In the genomic region with DNA sequence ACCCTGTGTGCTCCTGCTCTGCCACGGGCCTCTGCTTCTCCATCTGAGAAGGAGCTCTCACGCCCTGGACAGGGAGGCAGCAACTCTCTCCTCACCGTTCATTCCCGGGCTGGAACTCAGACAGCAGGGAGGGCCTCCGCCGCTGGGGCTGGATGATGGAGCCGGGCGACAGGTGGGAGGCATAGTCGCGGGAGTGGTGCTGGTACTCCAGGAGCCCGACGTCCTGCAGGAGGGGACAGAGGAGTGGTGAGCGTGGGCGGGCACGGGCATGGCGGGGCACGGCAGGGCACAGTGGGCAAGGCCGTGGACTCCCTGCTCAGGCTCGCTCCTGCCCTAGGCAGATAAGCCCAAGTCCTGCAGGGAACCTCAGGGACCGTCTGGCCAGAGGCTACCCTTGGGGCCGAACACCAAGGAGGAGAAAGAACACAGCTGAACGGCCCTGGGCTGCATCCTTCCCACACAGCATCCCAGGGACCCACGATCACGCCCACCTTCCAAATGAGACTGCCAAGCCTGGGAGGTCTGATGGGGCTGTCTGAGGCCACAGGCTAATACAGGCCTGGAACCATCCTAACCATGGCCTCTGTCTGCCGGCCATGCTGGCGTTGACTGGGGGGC, we compare ENCODE assay signal across 30 cellular contexts.
A peak's percentile ranks its signal among the peaks of the same experiment; 100 is the strongest.
DNase-seq lines count a peak whose midpoint lies in the region; ATAC-seq and TF ChIP-seq lines count a peak whose summit lies in the region.
"Had no signal": no experiment of that assay in that cellular context is flagged by ENCODE, and none has a peak within 500 bp of the region (broad histone marks: within the 10 kb centered on the region; RNA-seq: fewer than 3 reads in every experiment).

No MANE protein-coding gene starts in this region.

- H4K91ac ChIP-seq in mesenchymal stem cell (ENCODE audit: low read length), result peak overlapping the region; percentile 45

- H3K4me3 Mint-ChIP-seq in endodermal cell, result no peak overlapping the region
- no peak overlapping the region for H3K4me3 Mint-ChIP-seq in T-cell
- H3K4me3 Mint-ChIP-seq: activated CD4-positive, alpha-beta T cell treated with anti-CD3 and anti-CD28 coated beads for 36 hours; activated naive CD8-positive, alpha-beta T cell; dendritic cell treated with granulocyte-macrophage colony-stimulating factor and Interleukin-4, amounts not matched to agents 40 ng/mL and 50 ng/mL, for 4 days; mesothelial cell of epicardium; type B pancreatic cell had no signal

- no peak overlapping the region for H2BK120ac ChIP-seq in mesenchymal stem cell (ENCODE audit: low read depth, low read length)

- H3K27me3 Mint-ChIP-seq in endodermal cell (ENCODE audit: insufficient read depth), result no peaks in the 10 kb centered on the region
- H3K27me3 Mint-ChIP-seq in T-cell, result no peaks in the 10 kb centered on the region
- H3K27me3 Mint-ChIP-seq: activated CD4-positive, alpha-beta T cell treated with anti-CD3 and anti-CD28 coated beads for 36 hours; activated naive CD8-positive, alpha-beta T cell; dendritic cell treated with granulocyte-macrophage colony-stimulating factor and Interleukin-4, amounts not matched to agents 40 ng/mL and 50 ng/mL, for 4 days; type B pancreatic cell had no signal

- H3K27ac Mint-ChIP-seq in endodermal cell (no peak overlapping the region), T-cell (no peak overlapping the region)
- H3K27ac Mint-ChIP-seq: activated CD4-positive, alpha-beta T cell treated with anti-CD3 and anti-CD28 coated beads for 36 hours; dendritic cell treated with granulocyte-macrophage colony-stimulating factor and Interleukin-4, amounts not matched to agents 40 ng/mL and 50 ng/mL, for 4 days had no signal

- ATAC-seq in Right ventricle myocardium inferior, result no peak
- ATAC-seq in T-cell (replicated peaks in 1 of 4), result no peak
- no peak for ATAC-seq in GM21576 (IDR thresholded peaks at IDR 0.05; ENCODE audit: unreplicated experiment)
- ATAC-seq: activated CD4-positive, alpha-beta T cell treated with anti-CD3 and anti-CD28 coated beads for 36 hours; gastrocnemius medialis; left lobe of liver had no signal

- peaks cover 24% of the 10 kb centered on the region for H3K36me3 Mint-ChIP-seq in endodermal cell (ENCODE audit: low read depth)
- peaks cover 25% of the 10 kb centered on the region for H3K36me3 Mint-ChIP-seq in T-cell

- H3K4ac ChIP-seq in mesenchymal stem cell (ENCODE audit: low read depth in 1 of 2, low read length in 2 of 2), result no peak overlapping the region

- no peak overlapping the region for H3K14ac ChIP-seq in mesenchymal stem cell (ENCODE audit: low read length in 2 of 2)

- no peak overlapping the region for H2BK12ac ChIP-seq in mesenchymal stem cell (ENCODE audit: low read length in 2 of 2)

- H3K4me1 Mint-ChIP-seq in endodermal cell (no peaks in the 10 kb centered on the region), T-cell (peaks cover 11 to 18% (median 13%) of the 10 kb centered on the region in 3 donors)

- no peak for TF ChIP-seq CTCF in right atrium auricular region (IDR thresholded peaks at IDR 0.05)
- TF ChIP-seq CTCF in endodermal cell (conservative IDR thresholded peaks at IDR 0.05), result no peak

- no peak overlapping the region for H2BK15ac ChIP-seq in mesenchymal stem cell (ENCODE audit: low read depth, poor library complexity, severe bottlenecking)

- H3K18ac ChIP-seq in mesenchymal stem cell (ENCODE audit: low read depth in 1 of 2, low read length in 2 of 2), result no peak overlapping the region

- no peaks in the 10 kb centered on the region for H3K9me3 Mint-ChIP-seq in endodermal cell
- H3K9me3 Mint-ChIP-seq in T-cell, result no peaks in the 10 kb centered on the region
- H3K9me3 Mint-ChIP-seq: dendritic cell treated with granulocyte-macrophage colony-stimulating factor and Interleukin-4, amounts not matched to agents 40 ng/mL and 50 ng/mL, for 4 days; mesothelial cell of epicardium; type B pancreatic cell had no signal

- no peak overlapping the region for H4K8ac ChIP-seq in mesenchymal stem cell (ENCODE audit: low read length)

- H3K79me1 ChIP-seq in mesenchymal stem cell (replicated peaks; ENCODE audit: low read length, poor library complexity, severe bottlenecking), result peaks cover 55% of the 10 kb centered on the region

- DNase-seq in Right ventricle myocardium inferior (ENCODE audit: missing footprints) (peak; percentile 45), right atrium auricular region (ENCODE audit: low spot score) (no peak), endodermal cell (no peak), mesenchymal stem cell (no peak), HCEC 1CT (no peak), T-cell (no peak), NOMO-1 (lab: John Stamatoyannopoulos, UW; ENCODE audit: unreplicated experiment in 2 of 2) (no peak)
- DNase-seq: 8988T; activated CD4-positive, alpha-beta T cell treated with anti-CD3 and anti-CD28 coated beads for 36 hours; activated CD8-positive, alpha-beta memory T cell treated with anti-CD3 and anti-CD28 coated beads for 24 hours; activated T-cell treated with anti-CD3 and anti-CD28 coated beads for 4 hours; aorta; COR-L47; gastrocnemius medialis; hippocampal formation; NCI-H1048; NCI-H748 treated with DMSO at 0.1 percent for 48 hours; Peyer's patch; stimulated activated CD4-positive, alpha-beta T cell treated with anti-CD3 and anti-CD28 coated beads, Interleukin-12 subunit alpha, Interleukin-12 subunit beta, amount 100 ng/mL, for 4 hours; stimulated activated CD4-positive, alpha-beta T cell treated with anti-CD3 and anti-CD28 coated beads, Interleukin-2, amount 100 ng/mL, for 48 hours; SW 1271; T-helper 9 cell had no signal

- H3K4me1 ChIP-seq in right atrium auricular region, result peaks cover 0 to 56% of the 10 kb centered on the region in 2 donors
- no peaks in the 10 kb centered on the region for H3K4me1 ChIP-seq in endodermal cell (ENCODE audit: control insufficient read depth, insufficient read depth, low read length)
- peaks cover 54% of the 10 kb centered on the region for H3K4me1 ChIP-seq in mesenchymal stem cell (ENCODE audit: control insufficient read depth, insufficient read depth, low read depth, low read length)
- H3K4me1 ChIP-seq: HAP-1 had no signal

- H3K27me3 ChIP-seq in right atrium auricular region (no peaks in the 10 kb centered on the region), endodermal cell (ENCODE audit: control insufficient read depth, insufficient read depth, low read length, poor library complexity, severe bottlenecking) (no peaks in the 10 kb centered on the region), mesenchymal stem cell (ENCODE audit: control insufficient read depth in 1 of 2, insufficient read depth in 1 of 2, low read length in 2 of 2) (no peaks in the 10 kb centered on the region)
- H3K27me3 ChIP-seq: gastrocnemius medialis, Peyer's patch had no signal

- no peak overlapping the region for H2BK5ac ChIP-seq in mesenchymal stem cell (ENCODE audit: low read depth, low read length, poor library complexity, severe bottlenecking)

- H3K36me3 ChIP-seq in right atrium auricular region (peaks cover 22% of the 10 kb centered on the region), endodermal cell (ENCODE audit: control insufficient read depth, insufficient read depth, low read length) (peaks cover 14% of the 10 kb centered on the region), mesenchymal stem cell (ENCODE audit: control insufficient read depth in 1 of 2, insufficient read depth in 2 of 2, low read depth in 1 of 2, low read length in 2 of 2) (peaks cover 50 to 95% of the 10 kb centered on the region in 2 experiments)

- H3K27ac ChIP-seq in right atrium auricular region (peak overlapping the region in 1 of 2 donors; percentile 56), endodermal cell (ENCODE audit: low read depth, low read length) (peak overlapping the region; percentile 32), mesenchymal stem cell (ENCODE audit: low read length, poor library complexity, severe bottlenecking) (no peak overlapping the region)
- H3K27ac ChIP-seq: C4-2B had no signal

- H3K4me2 ChIP-seq in mesenchymal stem cell (ENCODE audit: low read length, poor library complexity, severe bottlenecking), result no peak overlapping the region

- POLR2A ChIA-PET in T-cell (lab: Charles Lee), result no interaction called here

- H3K9me3 ChIP-seq in right atrium auricular region, result no peaks in the 10 kb centered on the region
- no peaks in the 10 kb centered on the region for H3K9me3 ChIP-seq in endodermal cell (ENCODE audit: control insufficient read depth, low read length)
- no peaks in the 10 kb centered on the region for H3K9me3 ChIP-seq in mesenchymal stem cell (ENCODE audit: control insufficient read depth, low read length)
- H3K9me3 ChIP-seq: gastrocnemius medialis, HAP-1, Peyer's patch had no signal

- H3K4me3 ChIP-seq in right atrium auricular region (no peak overlapping the region), endodermal cell (ENCODE audit: low read length) (no peak overlapping the region), mesenchymal stem cell (ENCODE audit: insufficient read depth in 1 of 2, low read depth in 1 of 2, low read length in 2 of 2) (no peak overlapping the region)
- H3K4me3 ChIP-seq: gastrocnemius medialis, HAP-1, Peyer's patch had no signal

- H3K9ac ChIP-seq in endodermal cell (ENCODE audit: extremely low read depth, low read length, poor library complexity, severe bottlenecking) (no peak overlapping the region), mesenchymal stem cell (ENCODE audit: low read length) (no peak overlapping the region)

- H2AFZ ChIP-seq in mesenchymal stem cell (ENCODE audit: low read depth, low read length), result no peak overlapping the region

- 94 to 95% methylated on average over 16 to 26 of the region's 26 CpGs for WGBS in endodermal cell (ENCODE audit: insufficient coverage in 1 of 2, insufficient read length in 1 of 2), 2 experiments
- 96% methylated on average over 26 of the region's 26 CpGs for WGBS in mesenchymal stem cell

- CTCF ChIA-PET in T-cell (lab: Charles Lee), result no interaction called here

- H3K23ac ChIP-seq in mesenchymal stem cell (ENCODE audit: low read length in 2 of 2), result no peak overlapping the region

- intact Hi-C loops in Right ventricle myocardium inferior (cut with DNase I), result no loop called here

- no peak overlapping the region for H2AK5ac ChIP-seq in mesenchymal stem cell (ENCODE audit: low read length, severe bottlenecking)
